ENCODE assay signal across 8 cellular contexts in the genomic region with DNA sequence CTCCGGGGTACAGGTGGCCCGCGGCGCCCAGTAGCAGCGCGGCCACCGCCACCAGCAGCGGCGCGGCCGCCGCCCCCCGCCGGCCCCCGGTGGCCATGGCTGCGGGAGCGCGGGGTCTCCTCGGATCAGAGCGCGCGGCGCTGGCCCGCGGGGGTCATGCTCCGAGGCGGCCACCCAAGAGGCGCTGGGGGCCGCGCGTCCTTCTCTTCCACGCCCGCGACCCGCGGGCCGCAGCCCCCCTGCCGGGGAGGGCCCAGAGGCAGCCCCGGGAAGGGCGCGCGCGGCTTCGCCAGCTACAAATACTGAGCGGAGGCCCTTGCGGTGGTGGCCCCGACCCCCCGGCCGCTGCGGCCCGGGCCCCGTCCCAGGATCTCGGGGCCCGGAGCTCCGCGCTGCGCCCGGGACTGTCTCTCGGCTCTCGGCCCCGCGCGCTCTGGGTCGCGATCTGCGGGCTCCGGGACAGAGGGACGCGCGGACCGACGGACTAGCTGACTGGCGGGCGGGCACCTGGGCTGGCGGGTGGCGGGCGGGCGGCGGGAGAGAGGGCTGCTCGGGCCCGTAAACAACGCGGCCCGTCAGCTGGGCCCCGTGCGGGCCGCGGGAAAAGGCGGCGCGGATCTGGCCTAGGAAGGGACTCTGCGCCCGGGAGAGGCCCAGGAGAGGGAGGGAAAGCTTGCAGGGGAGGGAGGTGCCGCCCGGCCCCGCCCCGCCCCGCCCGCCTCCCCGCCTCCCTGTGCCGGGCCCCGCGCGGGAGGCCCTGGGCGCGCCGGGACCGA. TPM values are rescaled to one million over a fixed set of nuclear protein-coding genes. Genes with fewer than 3 reads are reported as not detected.
DNase-seq lines count a peak whose midpoint lies in the region; ATAC-seq and TF ChIP-seq lines count a peak whose summit lies in the region.

Gene INSR, minus strand, starts transcription at position 620 of the 776 bp plus-strand sequence. Its CDS starts 523 bp downstream, at position 97.

- H3K4me3 Mint-ChIP-seq in activated naive CD4-positive, alpha-beta T cell treated with anti-CD3 and anti-CD28 coated beads for 36 hours, result peak within 1 kb of the TSS; percentile 73
- peak within 1 kb of the TSS; percentile 92 for H3K4me3 Mint-ChIP-seq in neural crest cell

- peak within 1 kb of the TSS; percentile 76 to 94 (median 90) for H3K27ac ChIP-seq in Peyer's patch

- peak in 1 of 6 experiments; percentile 5 for TF ChIP-seq CTCF in Peyer's patch (IDR thresholded peaks at IDR 0.05)
- TF ChIP-seq CTCF in neural crest cell (conservative IDR thresholded peaks at IDR 0.05), result no peak
- no peak for TF ChIP-seq CTCF in subcutaneous adipose tissue (IDR thresholded peaks at IDR 0.05; ENCODE audit: low read depth)

- peaks cover 0 to 15% (median 3%) of the 10 kb centered on the region in 4 donors for H3K4me1 ChIP-seq in Peyer's patch

- H3K36me3 Mint-ChIP-seq in activated naive CD4-positive, alpha-beta T cell treated with anti-CD3 and anti-CD28 coated beads for 36 hours (ENCODE audit: low read depth), result no peaks in the 10 kb centered on the region
- H3K36me3 Mint-ChIP-seq in neural crest cell (ENCODE audit: low read depth), result no peaks in the 10 kb centered on the region

- CTCF ChIA-PET in activated naive CD4-positive, alpha-beta T cell treated with anti-CD3 and anti-CD28 coated beads for 36 hours (lab: Charles Lee), result interaction anchor here (0.8 kb wide), 1 partner anchor 145 kb away, joined by 3 read pairs; no protein-coding TSS in a partner anchor

- no peaks in the 10 kb centered on the region for H3K9me3 Mint-ChIP-seq in activated naive CD4-positive, alpha-beta T cell treated with anti-CD3 and anti-CD28 coated beads for 36 hours
- H3K9me3 Mint-ChIP-seq in neural crest cell, result no peaks in the 10 kb centered on the region

- peak within 1 kb of the TSS; percentile 69 to 99 (median 80) for H3K4me3 ChIP-seq in Peyer's patch

- in situ Hi-C loops in KBM-7 (cut with MboI; ENCODE audit: low pct_unique_long_range_greater_than_20kb, low sequenced_read_pairs), result no loop called here

- H3K9me3 ChIP-seq in Peyer's patch, result no peaks in the 10 kb centered on the region

- TF ChIP-seq POLR2A in Peyer's patch (IDR thresholded peaks at IDR 0.05), result peak; percentile 43 to 70

- peaks cover 9% of the 10 kb centered on the region for H3K4me1 Mint-ChIP-seq in activated naive CD4-positive, alpha-beta T cell treated with anti-CD3 and anti-CD28 coated beads for 36 hours (ENCODE audit: low read depth)
- peaks cover 15% of the 10 kb centered on the region for H3K4me1 Mint-ChIP-seq in neural crest cell

- no peak within 1 kb of the TSS for H3K27ac Mint-ChIP-seq in activated naive CD4-positive, alpha-beta T cell treated with anti-CD3 and anti-CD28 coated beads for 36 hours
- peak within 1 kb of the TSS; percentile 27 for H3K27ac Mint-ChIP-seq in neural crest cell (ENCODE audit: unreplicated experiment)

- peak; percentile 92 for DNase-seq in COLO829 (ENCODE audit: low spot score)
- DNase-seq in KBM-7, result peak; percentile 88
- DNase-seq in Peyer's patch, result peak; percentile 48 to 95 (median 91)
- peak; percentile 75 for DNase-seq in activated naive CD4-positive, alpha-beta T cell treated with anti-CD3 and anti-CD28 coated beads for 36 hours
- peak; percentile 73 for DNase-seq in foreskin melanocyte
- peak; percentile 68 for DNase-seq in neural crest cell (ENCODE audit: low read depth, low spot score)

- H3K36me3 ChIP-seq in Peyer's patch, result no peaks in the 10 kb centered on the region

- H3K27me3 ChIP-seq in Peyer's patch, result no peaks in the 10 kb centered on the region

- intact Hi-C loops in activated naive CD4-positive, alpha-beta T cell treated with anti-CD3 and anti-CD28 coated beads for 36 hours (cut with micrococcal nuclease), result loop anchor here (1.0 kb wide), 1 partner anchor 96 kb away; no protein-coding TSS in a partner anchor

- peak; percentile 69 for ATAC-seq in GM21529 (IDR thresholded peaks at IDR 0.05; ENCODE audit: unreplicated experiment)

- peaks cover 36% of the 10 kb centered on the region for H3K27me3 Mint-ChIP-seq in activated naive CD4-positive, alpha-beta T cell treated with anti-CD3 and anti-CD28 coated beads for 36 hours (ENCODE audit: low read depth)
- peaks cover 44% of the 10 kb centered on the region for H3K27me3 Mint-ChIP-seq in neural crest cell (ENCODE audit: low read depth)

RNA-seq across cellular contexts. Expression of gene INSR, which starts in this region (rescaled TPM):
- total RNA-seq in Peyer's patch (100 to 1,000 TPM; 125 to 191 (median 167) TPM), neural crest cell (14.1 and 16.0 TPM in 2 replicates), subcutaneous adipose tissue (100 to 1,000 TPM in 2 of 4 donors, 10 to 100 TPM in 2; 66.0 to 118 (median 106) TPM)
- 1 to 10 TPM; 3.7 to 3.9 TPM for total RNA-seq in activated naive CD4-positive, alpha-beta T cell treated with anti-CD3 and anti-CD28 coated beads for 36 hours

Comparison
In these comparisons a context has a peak if more than half of its experiments do, and no peak if none do; other contexts are left out.
1. Peak in every context shown above with its lines: DNase-seq, ATAC-seq, H3K4me3 ChIP-seq and H3K27ac ChIP-seq.